In genomic region chr7:7971308-7972040, GRCh38 we compare ENCODE assay signal across 8 cellular contexts. TPM values are rescaled to one million over a fixed set of nuclear protein-coding genes. Genes with fewer than 3 reads are reported as not detected.
DNase-seq lines count a peak whose midpoint lies in the region; ATAC-seq, FAIRE-seq and TF ChIP-seq lines count a peak whose summit lies in the region.

No MANE protein-coding gene starts in this region.

- H3K27me3 Mint-ChIP-seq in T-helper 17 cell, result no peaks in the 10 kb centered on the region
- H3K27me3 Mint-ChIP-seq in activated naive CD8-positive, alpha-beta T cell treated with anti-CD3 and anti-CD28 coated beads for 36 hours, result peaks cover 3% of the 10 kb centered on the region

- H2BK15ac ChIP-seq in H1 (ENCODE audit: low read length), result no peak overlapping the region

- H2BK20ac ChIP-seq in H1 (ENCODE audit: low read length), result no peak overlapping the region

- H3K27me3 ChIP-seq in H1 (replicated peaks in 1 of 4; ENCODE audit: control insufficient read depth in 3 of 4, extremely low read depth in 1 of 4, insufficient read depth in 3 of 4, low read length in 3 of 4) (peaks cover 0 to 1% (median 0%) of the 10 kb centered on the region in 4 experiments; a peak in 1 of 7 replicates), trophoblast cell (ENCODE audit: insufficient read depth, low read length) (no peaks in the 10 kb centered on the region)

- no peak overlapping the region for H4K8ac ChIP-seq in H1 (ENCODE audit: extremely low read depth, insufficient read depth, low read length)
- no peak overlapping the region for H4K8ac ChIP-seq in trophoblast cell (ENCODE audit: low read depth, low read length)

- FAIRE-seq in H1 (lab: Jason Lieb, UNC), result no peak

- H2BK12ac ChIP-seq in H1 (ENCODE audit: low read depth, low read length) (no peak overlapping the region), trophoblast cell (ENCODE audit: low read length) (no peak overlapping the region)

- no peak overlapping the region for H4K91ac ChIP-seq in H1 (replicated peaks; ENCODE audit: insufficient read length, low read length)
- no peak overlapping the region for H4K91ac ChIP-seq in trophoblast cell (ENCODE audit: low read depth, low read length)

- no peak overlapping the region for H3K4ac ChIP-seq in H1 (replicated peaks; ENCODE audit: insufficient read length, low read depth, low read length)
- H3K4ac ChIP-seq in trophoblast cell (ENCODE audit: low read depth, low read length), result peak overlapping the region; percentile 50

- H3K36me3 Mint-ChIP-seq in T-helper 17 cell (ENCODE audit: low read depth), result peaks cover 2% of the 10 kb centered on the region
- no peaks in the 10 kb centered on the region for H3K36me3 Mint-ChIP-seq in activated naive CD8-positive, alpha-beta T cell treated with anti-CD3 and anti-CD28 coated beads for 36 hours

- H3K23ac ChIP-seq in H1 (ENCODE audit: insufficient read length), result no peak overlapping the region
- H3K23ac ChIP-seq in trophoblast cell (ENCODE audit: low read length), result no peak overlapping the region

- ATAC-seq in GM19397 (IDR thresholded peaks at IDR 0.05; ENCODE audit: unreplicated experiment), result no peak
- ATAC-seq in T-helper 17 cell, result no peak

- H2BK5ac ChIP-seq in H1 (ENCODE audit: low read depth, low read length) (no peak overlapping the region), trophoblast cell (ENCODE audit: low read depth, low read length, poor library complexity) (no peak overlapping the region)

- no peak for TF ChIP-seq CTCF in H1 (IDR thresholded peaks at IDR 0.05; ENCODE audit: control extremely low read depth in 1 of 3, insufficient read depth in 1 of 3, low read depth in 1 of 3, low read length in 3 of 3)

- peak; percentile 65 for DNase-seq in NAMALWA (ENCODE audit: low spot score)
- no peak for DNase-seq in H1 (ENCODE audit: low read depth in 1 of 2, low spot score in 2 of 2)
- DNase-seq in trophoblast cell, result no peak
- no peak for DNase-seq in T-helper 17 cell
- no peak for DNase-seq in activated naive CD8-positive, alpha-beta T cell treated with anti-CD3 and anti-CD28 coated beads for 36 hours
- no peak for DNase-seq in activated CD8-positive, alpha-beta memory T cell treated with anti-CD3 and anti-CD28 coated beads, Interleukin-2, amount 50 U/mL, for 4 hours

- peaks cover 4 to 65% of the 10 kb centered on the region in 2 experiments; a peak in 3 of 4 replicates for H3K79me2 ChIP-seq in H1 (ENCODE audit: control insufficient read depth in 1 of 2, insufficient read depth in 2 of 2, low read length in 2 of 2)
- H3K79me2 ChIP-seq in trophoblast cell (ENCODE audit: control insufficient read depth, insufficient read depth, low read length, poor library complexity), result peaks cover 13% of the 10 kb centered on the region

- 0 out of 3 replicates have a peak, but pooled peaks of 1 of the 2 experiments have one; percentile 7 for TF ChIP-seq POLR2A in H1 (IDR thresholded peaks at IDR 0.05; ENCODE audit: control extremely low read depth in 1 of 2, low read depth in 2 of 2, low read length in 2 of 2)

- H3K36me3 ChIP-seq in ES-I3 (ENCODE audit: insufficient read depth, low read length), result no peaks in the 10 kb centered on the region
- H3K36me3 ChIP-seq in H1 (ENCODE audit: control insufficient read depth in 2 of 4, insufficient read depth in 4 of 4, low read length in 3 of 4), result no peaks in the 10 kb centered on the region
- no peaks in the 10 kb centered on the region for H3K36me3 ChIP-seq in trophoblast cell (ENCODE audit: control insufficient read depth in 1 of 2, insufficient read depth in 2 of 2, low read length in 2 of 2)

- no peak overlapping the region for H3K14ac ChIP-seq in H1 (ENCODE audit: insufficient read length)
- H3K14ac ChIP-seq in trophoblast cell (ENCODE audit: low read length), result no peak overlapping the region

- H4K20me1 ChIP-seq in H1 (replicated peaks in 1 of 2; ENCODE audit: control insufficient read depth in 1 of 2, insufficient read depth in 2 of 2, low read length in 2 of 2), result peaks cover 5 to 16% of the 10 kb centered on the region in 2 experiments

- TF ChIP-seq RAD21 in H1 (IDR thresholded peaks at IDR 0.05 in 1 of 2, conservative IDR thresholded peaks at IDR 0.05 in 1 of 2; ENCODE audit: low read depth in 2 of 2, low read length in 2 of 2), result no peak

- H2BK120ac ChIP-seq in H1 (replicated peaks; ENCODE audit: low read depth, low read length), result no peak overlapping the region
- no peak overlapping the region for H2BK120ac ChIP-seq in trophoblast cell (ENCODE audit: insufficient read depth, low read length, poor library complexity)

- H3K4me3 Mint-ChIP-seq in T-helper 17 cell, result no peak overlapping the region
- H3K4me3 Mint-ChIP-seq in activated naive CD8-positive, alpha-beta T cell treated with anti-CD3 and anti-CD28 coated beads for 36 hours, result no peak overlapping the region

- H3K9me3 ChIP-seq in ES-I3 (ENCODE audit: control insufficient read depth, insufficient read depth, low read length) (no peaks in the 10 kb centered on the region), H1 (ENCODE audit: insufficient read depth in 2 of 2, low read depth in 1 of 2, low read length in 1 of 2) (no peaks in the 10 kb centered on the region), trophoblast cell (ENCODE audit: insufficient read depth, low read depth, low read length) (no peaks in the 10 kb centered on the region), T-helper 17 cell (ENCODE audit: control insufficient read depth, low read length, poor library complexity, severe bottlenecking) (no peaks in the 10 kb centered on the region)

- no peak for TF ChIP-seq EP300 in H1 (IDR thresholded peaks at IDR 0.05; ENCODE audit: borderline replicate concordance in 1 of 2, low read depth in 2 of 2, low read length in 2 of 2)

- H3K4me3 ChIP-seq in H1 (ENCODE audit: extremely low read depth in 1 of 4, insufficient read depth in 2 of 4, low read depth in 3 of 4, low read length in 4 of 4) (peak overlapping the region in 2 of 4 experiments; percentile 76 to 80; a peak in 4 of 8 replicates), trophoblast cell (ENCODE audit: low read depth, low read length) (no peak overlapping the region)

- H3K27ac Mint-ChIP-seq in T-helper 17 cell, result no peak overlapping the region
- H3K27ac Mint-ChIP-seq in activated naive CD8-positive, alpha-beta T cell treated with anti-CD3 and anti-CD28 coated beads for 36 hours, result no peak overlapping the region

- POLR2A ChIA-PET in H1 (lab: Charles Lee; ENCODE audit: partially characterized antibody), result no interaction called here

- H3K79me1 ChIP-seq in H1 (ENCODE audit: low read depth, low read length) (peaks cover under 1% of the 10 kb centered on the region), trophoblast cell (ENCODE audit: low read length) (peaks cover 12% of the 10 kb centered on the region)

- WGBS in H1 (ENCODE audit: extremely low coverage in 1 of 2, insufficient coverage in 1 of 2, insufficient read length in 1 of 2, insufficient replicate concordance in 2 of 2, low coverage in 1 of 2, low lambda C conversion rate in 2 of 2, missing lambda C conversion rate in 1 of 2), 2 experiments, result 84% methylated on average over 9 of the region's 9 CpGs; no CpG with 5 or more reads in 1 of the 2 experiments
- WGBS in trophoblast cell (ENCODE audit: extremely low coverage, insufficient coverage, insufficient read length), result no CpG with 5 or more reads among the region's 9 CpGs

- no peak overlapping the region for H4K5ac ChIP-seq in H1 (ENCODE audit: insufficient read length, low read depth, low read length)

- CTCF ChIA-PET in H1 (lab: Charles Lee; ENCODE audit: partially characterized antibody), result no interaction called here

- H3K4me2 ChIP-seq in H1 (ENCODE audit: insufficient read depth in 1 of 2, low read depth in 2 of 2, low read length in 2 of 2) (peak overlapping the region; percentile 58 to 83), trophoblast cell (ENCODE audit: low read length) (peak overlapping the region; percentile 74)

- no peaks in the 10 kb centered on the region for H3K9me3 Mint-ChIP-seq in activated naive CD8-positive, alpha-beta T cell treated with anti-CD3 and anti-CD28 coated beads for 36 hours

- H3K4me1 Mint-ChIP-seq in T-helper 17 cell, result peaks cover 27% of the 10 kb centered on the region
- H3K4me1 Mint-ChIP-seq in activated naive CD8-positive, alpha-beta T cell treated with anti-CD3 and anti-CD28 coated beads for 36 hours, result peaks cover 26% of the 10 kb centered on the region

- H3K9ac ChIP-seq in ES-I3 (ENCODE audit: low read depth, low read length), result peak overlapping the region; percentile 86; the same call in 1 of the 2 replicates
- no peak overlapping the region for H3K9ac ChIP-seq in H1 (replicated peaks in 1 of 4; ENCODE audit: extremely low read depth in 1 of 4, low read depth in 3 of 4, low read length in 3 of 4)
- no peak overlapping the region for H3K9ac ChIP-seq in trophoblast cell (ENCODE audit: low read length)

- peaks cover 10% of the 10 kb centered on the region for H3K23me2 ChIP-seq in H1 (ENCODE audit: low read depth, low read length)

- peaks cover 25% of the 10 kb centered on the region for H3K4me1 ChIP-seq in ES-I3 (ENCODE audit: insufficient read depth, low read length)
- H3K4me1 ChIP-seq in H1 (replicated peaks in 1 of 4; ENCODE audit: control insufficient read depth in 3 of 4, insufficient read depth in 4 of 4, low read length in 3 of 4), result peaks cover 0 to 16% (median 9%) of the 10 kb centered on the region in 4 experiments; a peak in 5 of 7 replicates
- H3K4me1 ChIP-seq in trophoblast cell (ENCODE audit: control insufficient read depth in 1 of 2, insufficient read depth in 2 of 2, low read length in 2 of 2), result peaks cover 0 to 4% of the 10 kb centered on the region in 2 experiments

- no peak overlapping the region for H3K18ac ChIP-seq in H1 (ENCODE audit: extremely low read depth, low read length)
- no peak overlapping the region for H3K18ac ChIP-seq in trophoblast cell (ENCODE audit: low read length)

- H3K27ac ChIP-seq in H1 (ENCODE audit: low read depth, low read length) (no peak overlapping the region), trophoblast cell (ENCODE audit: low read depth, low read length) (no peak overlapping the region)

- H2AK5ac ChIP-seq in H1 (ENCODE audit: low read depth, low read length), result no peak overlapping the region
- no peak overlapping the region for H2AK5ac ChIP-seq in trophoblast cell (ENCODE audit: low read length)

- no peak overlapping the region for H4K12ac ChIP-seq in trophoblast cell (ENCODE audit: low read depth, low read length)

- no peak overlapping the region for H2AFZ ChIP-seq in H1 (ENCODE audit: low read length)
- no peak overlapping the region for H2AFZ ChIP-seq in trophoblast cell (ENCODE audit: insufficient read depth, low read length, poor library complexity)

- no peak overlapping the region for H3K56ac ChIP-seq in H1 (replicated peaks; ENCODE audit: insufficient read length, low read depth, low read length)

RNA-seq across cellular contexts. Expression of gene GLCCI1, which starts 2.9 kb away (rescaled TPM):
- total RNA-seq in H1 (2021; fragmentation: NEBNext Ultra II Directional; extraction: Animal tissue kit (Norgen Biotek cat#: 25700)), result 27.7 and 29.1 TPM in 2 replicates
- 8.8 and 12.4 TPM in 2 replicates for polyA plus RNA-seq in H1 (2011; rRNA removed)
- polyA plus RNA-seq in H1 (2011; cell fraction: cytosol; rRNA removed), result 13.3 TPM
- 21.0 TPM for polyA plus RNA-seq in H1 (2011; cell fraction: nucleus; rRNA removed)
- polyA plus RNA-seq in H1 (2012, experiment 1 of 2), result 15.4 to 21.8 TPM (median 18.7 TPM) in 4 replicates
- polyA plus RNA-seq in H1 (2012, experiment 2 of 2), result 3.4 TPM
- polyA plus RNA-seq in H1 (2013, experiment 1 of 2), result 10.1 TPM
- 11.7 TPM for polyA plus RNA-seq in H1 (2013, experiment 2 of 2)
- polyA minus RNA-seq in H1 (2011; rRNA and poly(A)+ RNA removed), result 53.3 and 61.5 TPM in 2 replicates
- polyA minus RNA-seq in H1 (2011; cell fraction: cytosol; rRNA and poly(A)+ RNA removed), result 14.2 TPM
- 80.6 TPM for polyA minus RNA-seq in H1 (2011; cell fraction: nucleus; rRNA and poly(A)+ RNA removed)
- 12.8 and 14.0 TPM in 2 replicates for polyA plus RNA-seq in trophoblast cell (2013)
- 10 to 100 TPM; 43.5 to 44.5 TPM for total RNA-seq in T-helper 17 cell
- 1 to 10 TPM; 6.9 to 9.0 TPM for total RNA-seq in activated naive CD8-positive, alpha-beta T cell treated with anti-CD3 and anti-CD28 coated beads for 36 hours
